19 cellular contexts compared by ENCODE assay signal in the genomic region with DNA sequence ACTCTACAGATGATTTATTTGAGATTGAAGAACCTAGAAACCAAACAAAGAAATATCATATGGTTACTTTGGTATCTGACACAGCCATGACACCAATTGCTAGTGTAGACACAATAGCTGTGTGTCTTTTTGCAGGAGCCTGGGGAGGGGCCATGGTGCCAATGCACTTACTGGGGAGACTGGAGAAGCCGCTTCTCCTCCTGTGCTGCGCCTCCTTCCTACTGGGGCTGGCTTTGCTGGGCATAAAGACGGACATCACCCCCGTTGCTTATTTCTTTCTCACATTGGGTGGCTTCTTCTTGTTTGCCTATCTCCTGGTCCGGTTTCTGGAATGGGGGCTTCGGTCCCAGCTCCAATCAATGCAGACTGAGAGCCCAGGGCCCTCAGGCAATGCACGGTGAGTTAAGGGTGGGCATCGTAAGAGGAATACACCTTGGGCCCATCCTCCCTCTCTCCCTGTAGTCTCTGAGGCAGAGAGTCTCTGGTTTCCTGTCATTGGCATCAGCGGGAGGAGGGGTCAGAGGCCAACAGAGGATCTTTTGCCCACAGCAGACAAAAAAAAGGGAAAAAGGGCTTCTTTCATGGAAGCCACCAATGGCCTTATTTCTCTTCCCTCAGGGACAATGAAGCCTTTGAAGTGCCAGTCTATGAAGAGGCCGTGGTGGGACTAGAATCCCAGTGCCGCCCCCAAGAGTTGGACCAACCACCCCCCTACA. TPM values are rescaled to one million over a fixed set of nuclear protein-coding genes. Genes with fewer than 3 reads are reported as not detected.
DNase-seq lines count a peak whose midpoint lies in the region; ATAC-seq, FAIRE-seq and TF ChIP-seq lines count a peak whose summit lies in the region.
"Had no signal": no experiment of that assay in that cellular context is flagged by ENCODE, and none has a peak within 500 bp of the region (broad histone marks: within the 10 kb centered on the region; RNA-seq: fewer than 3 reads in every experiment).

No MANE protein-coding gene starts in this region.

- H3K36me3 ChIP-seq in iPS-20b (ENCODE audit: insufficient read depth, low read depth, low read length) = peaks cover 8% of the 10 kb centered on the region
- H3K36me3 ChIP-seq in pancreas = no peaks in the 10 kb centered on the region
- H3K36me3 ChIP-seq: gastroesophageal sphincter, spleen had no signal

- peaks cover 61% of the 10 kb centered on the region for H3K4me1 Mint-ChIP-seq in CD4-positive, alpha-beta T cell (ENCODE audit: low read depth)

- no peak for FAIRE-seq in pancreas (lab: Jason Lieb, UNC)
- FAIRE-seq: endometrium had no signal

- H3K4me3 ChIP-seq in iPS-20b (ENCODE audit: low read length) (peak overlapping the region; percentile 58; the same call in 1 of the 2 replicates), pancreas (peak overlapping the region in 2 of 4 donors; percentile 28 to 44)
- H3K4me3 ChIP-seq: gastroesophageal sphincter, spleen had no signal

- no peak for TF ChIP-seq CTCF in CD4-positive, alpha-beta T cell (IDR thresholded peaks at IDR 0.05)
- no peak for TF ChIP-seq CTCF in pancreas (IDR thresholded peaks at IDR 0.05)

- POLR2A ChIA-PET in CD4-positive, alpha-beta T cell (lab: Charles Lee) = interaction anchor here (3.6 kb wide), 2 partner anchors 22 to 95 kb away, joined by 17 to 32 read pairs; a partner anchor contains a TSS

- WGBS in pancreas, 2 donors = 94 to 95% methylated on average over 11 of the region's 11 CpGs

- H3K4me1 ChIP-seq in iPS-20b (ENCODE audit: insufficient read depth, low read length) = peaks cover 12% of the 10 kb centered on the region
- H3K4me1 ChIP-seq in pancreas = peaks cover 10 to 14% (median 14%) of the 10 kb centered on the region in 3 donors

- no peak overlapping the region for H3K27ac ChIP-seq in CD4-positive, alpha-beta T cell (ENCODE audit: low read depth, low read length)
- no peak overlapping the region for H3K27ac ChIP-seq in iPS-20b (ENCODE audit: low read length)
- peak overlapping the region in 3 of 4 donors; percentile 5 to 79 (median 57) for H3K27ac ChIP-seq in pancreas
- H3K27ac ChIP-seq: spleen had no signal

- CTCF ChIA-PET in CD4-positive, alpha-beta T cell (lab: Charles Lee) = interaction anchor here (0.6 to 1.0 kb wide), 2 partner anchors 45 to 227 kb away, joined by 3 to 5 read pairs (median 5); no protein-coding TSS in a partner anchor

- no peaks in the 10 kb centered on the region for H3K9me3 Mint-ChIP-seq in CD4-positive, alpha-beta T cell

- H3K9ac ChIP-seq in iPS-20b (ENCODE audit: low read depth, low read length) = no peak overlapping the region

- peaks cover 25% of the 10 kb centered on the region for H3K36me3 Mint-ChIP-seq in CD4-positive, alpha-beta T cell (ENCODE audit: low read depth)

- H3K27me3 Mint-ChIP-seq in CD4-positive, alpha-beta T cell = no peaks in the 10 kb centered on the region

- H3K27ac Mint-ChIP-seq in CD4-positive, alpha-beta T cell = no peak overlapping the region

- H3K9me3 ChIP-seq in CD4-positive, alpha-beta T cell (ENCODE audit: control insufficient read depth, low read length) = no peaks in the 10 kb centered on the region
- H3K9me3 ChIP-seq in iPS-20b (ENCODE audit: insufficient read depth, low read depth, low read length) = peaks cover 7% of the 10 kb centered on the region; the same call in 1 of the 2 replicates
- H3K9me3 ChIP-seq in pancreas = no peaks in the 10 kb centered on the region
- H3K9me3 ChIP-seq: gastroesophageal sphincter, spleen had no signal

- H3K4me3 Mint-ChIP-seq in CD4-positive, alpha-beta T cell = peak overlapping the region; percentile 11

- no peak for ATAC-seq in CD4-positive, alpha-beta T cell (ENCODE audit: poor library complexity)
- ATAC-seq in pancreas = no peak
- ATAC-seq in GM21367 (IDR thresholded peaks at IDR 0.05; ENCODE audit: unreplicated experiment) = no peak
- ATAC-seq: activated naive CD4-positive, alpha-beta T cell treated with anti-CD3 and anti-CD28 coated beads, Interleukin-2, amount 50 U/mL, for 72 hours; gastroesophageal sphincter; stimulated activated naive CD8-positive, alpha-beta T cell treated with anti-CD3 and anti-CD28 coated beads, Interleukin-15, Interleukin-2, amounts not matched to agents 100 U/mL and 50 U/mL, for 24 hours had no signal

- no peaks in the 10 kb centered on the region for H3K27me3 ChIP-seq in CD4-positive, alpha-beta T cell (ENCODE audit: control insufficient read depth, insufficient read depth, low read length)
- H3K27me3 ChIP-seq in iPS-20b (ENCODE audit: insufficient read depth, low read length) = peaks cover 35% of the 10 kb centered on the region
- no peaks in the 10 kb centered on the region for H3K27me3 ChIP-seq in pancreas
- H3K27me3 ChIP-seq: gastroesophageal sphincter, spleen had no signal

- no peak for DNase-seq in CD4-positive, alpha-beta T cell
- DNase-seq in amygdala (lab: John Stamatoyannopoulos, UW) = peak in 36 of 56 donors; percentile 16 to 80 (median 56)
- no peak for DNase-seq in pancreas
- no peak for DNase-seq in NCI-H446 treated with DMSO at 0.1 percent for 48 hours (lab: John Stamatoyannopoulos, UW)
- DNase-seq in activated CD4-positive, alpha-beta T cell treated with anti-CD3 and anti-CD28 coated beads for 1 hour = no peak
- no peak for DNase-seq in DMS153 treated with DMSO at 0.1 percent for 48 hours (lab: John Stamatoyannopoulos, UW; ENCODE audit: unreplicated experiment)
- DNase-seq: activated T-cell treated with anti-CD3 and anti-CD28 coated beads for 4 hours; central memory CD4-positive, alpha-beta T cell; NCI-H1694; NCI-H524 treated with DMSO at 0.1 percent for 48 hours; spleen; stimulated activated naive CD8-positive, alpha-beta T cell treated with anti-CD3 and anti-CD28 coated beads, Interleukin-15, Interleukin-2, amounts not matched to agents 100 U/mL and 50 U/mL, for 24 hours had no signal

- intact Hi-C loops in CD4-positive, alpha-beta T cell (cut with DNase I, micrococcal nuclease) = loop anchor here in 1 of 2 experiments (2.0 to 10.0 kb wide), 3 partner anchors 21 to 431 kb away; a partner anchor contains a TSS
- intact Hi-C loops in pancreas (cut with DNase I) = no loop called here

RNA-seq across cellular contexts. Expression of a gene that starts 1.2 kb away (rescaled TPM):
- total RNA-seq in CD4-positive, alpha-beta T cell = under 1 TPM; 0.20 to 0.27 TPM
- total RNA-seq in pancreas = 10 to 100 TPM in 1 of 6 donors, 1 to 10 TPM in 5; 4.2 to 17.3 (median 6.2) TPM
- 10 to 100 TPM; 13.7 to 14.4 TPM for polyA plus RNA-seq in pancreas

RNA-seq across cellular contexts. Expression of a gene that starts 2.2 kb away (rescaled TPM):
- total RNA-seq in CD4-positive, alpha-beta T cell = 10 to 100 TPM; 19.1 to 21.9 TPM
- total RNA-seq in pancreas = 10 to 100 TPM in 3 of 6 donors, 1 to 10 TPM in 3; 7.6 to 19.7 (median 10.6) TPM
- polyA plus RNA-seq in pancreas = 1 to 10 TPM; 4.2 to 6.2 TPM

RNA-seq across cellular contexts. Expression of a gene that starts 22.7 kb away (rescaled TPM):
- 100 to 1,000 TPM; 245 to 259 TPM for total RNA-seq in CD4-positive, alpha-beta T cell
- total RNA-seq in pancreas = 10 to 100 TPM; 47.7 to 89.6 (median 62.4) TPM
- 100 to 1,000 TPM in 1 of 2 donors, 10 to 100 TPM in 1; 92.2 to 164 TPM for polyA plus RNA-seq in pancreas

RNA-seq across cellular contexts. Expression of a gene that starts 29.9 kb away (rescaled TPM):
- total RNA-seq in CD4-positive, alpha-beta T cell = not detected
- under 1 TPM in 1 of 6 donors, not detected in 5; 0.06 TPM for total RNA-seq in pancreas
- under 1 TPM in 1 of 2 donors, not detected in 1; 0.05 TPM for polyA plus RNA-seq in pancreas
- total RNA-seq: gastroesophageal sphincter, H4, left lobe of liver had no signal

Comparison
In these comparisons a context has a peak if more than half of its experiments do, and no peak if none do; other contexts are left out.
1. DNase-seq: peak in amygdala (36 of 56); none in CD4-positive, alpha-beta T cell (0 of 10), pancreas (0 of 6), NCI-H446 treated with DMSO at 0.1 percent for 48 hours (single experiment), activated CD4-positive, alpha-beta T cell treated with anti-CD3 and anti-CD28 coated beads for 1 hour (single experiment) and DMS153 treated with DMSO at 0.1 percent for 48 hours (single experiment).
2. H3K27ac ChIP-seq: peak in pancreas (3 of 4); none in CD4-positive, alpha-beta T cell (single experiment) and iPS-20b (single experiment).
3. RNA of a gene that starts 1.2 kb away (total RNA-seq): 4.2 to 17.3 TPM in pancreas; 0.20 to 0.27 TPM in CD4-positive, alpha-beta T cell; every median in the first group is over 4 times any median in the second.